8 cellular contexts compared by ENCODE assay signal in the genomic region with DNA sequence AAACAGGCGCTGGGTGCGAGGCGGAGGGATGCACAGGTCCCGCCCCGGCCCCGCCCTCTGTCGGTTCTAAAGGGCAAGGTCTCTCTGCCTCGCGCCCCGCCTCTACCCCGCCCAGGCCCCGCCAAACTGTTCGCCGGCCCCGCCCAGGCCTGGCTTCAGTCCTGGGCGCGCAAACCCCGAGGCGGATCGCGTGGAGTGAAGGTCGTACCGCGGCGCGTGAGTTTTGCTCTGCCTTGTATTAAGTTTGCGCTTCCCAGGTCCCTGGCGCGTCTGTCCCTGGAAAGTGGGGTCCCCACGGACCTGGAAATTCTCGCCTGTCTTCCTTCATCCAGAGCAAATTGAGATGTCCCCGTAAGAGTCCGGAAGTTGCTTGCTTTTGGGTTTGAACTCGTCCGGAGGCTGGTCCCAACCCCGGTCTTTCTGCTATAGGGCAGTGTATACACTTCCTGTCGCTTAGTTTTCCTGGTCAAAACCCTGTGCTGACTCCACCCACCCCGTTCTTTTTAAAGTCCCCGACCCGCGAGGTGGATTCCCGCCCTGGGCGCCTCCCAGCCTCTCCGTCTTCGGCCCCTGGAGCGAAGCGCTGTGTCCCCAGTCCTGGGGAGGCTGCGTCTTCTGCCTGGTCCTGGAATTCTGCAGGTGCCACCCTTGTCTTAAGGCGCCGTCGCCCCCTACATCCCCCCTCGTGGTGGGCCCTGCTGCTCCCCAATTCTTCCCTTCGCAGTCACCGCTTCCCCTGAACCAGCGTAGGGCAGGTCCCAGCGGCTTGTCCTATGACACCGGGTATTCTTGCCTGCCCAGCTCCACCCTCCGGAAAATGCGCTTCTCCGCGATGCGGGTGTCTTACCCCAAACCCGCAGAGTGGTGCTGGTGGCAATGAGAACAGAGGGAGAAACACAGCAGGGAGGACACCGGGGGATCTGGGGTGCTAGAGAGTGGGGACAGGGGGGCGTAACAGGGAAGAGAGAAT. TPM values are rescaled to one million over a fixed set of nuclear protein-coding genes. Genes with fewer than 3 reads are reported as not detected.
DNase-seq lines count a peak whose midpoint lies in the region; ATAC-seq and TF ChIP-seq lines count a peak whose summit lies in the region.

No MANE protein-coding gene starts in this region.

- H3K9me3 Mint-ChIP-seq in activated naive CD8-positive, alpha-beta T cell (ENCODE audit: low read depth): no peaks in the 10 kb centered on the region

- DNase-seq in GM03348 (ENCODE audit: low spot score): peak; percentile 94
- peak; percentile 65 for DNase-seq in RPMI7951 (ENCODE audit: low read depth)
- DNase-seq in cardiac muscle cell (ENCODE audit: low read depth in 1 of 2, low spot score in 1 of 2): peak; percentile 88 to 93
- peak; percentile 42 for DNase-seq in pons (ENCODE audit: low spot score)

- H3K4me1 Mint-ChIP-seq in activated naive CD8-positive, alpha-beta T cell (ENCODE audit: low read depth): peaks cover 32% of the 10 kb centered on the region

- ATAC-seq in HG02571 (IDR thresholded peaks at IDR 0.05; ENCODE audit: unreplicated experiment) (peak; percentile 78), HG03469 (IDR thresholded peaks at IDR 0.05; ENCODE audit: unreplicated experiment) (no peak)

- H3K4me3 ChIP-seq in cardiac muscle cell (peak overlapping the region; percentile 34), thymus (ENCODE audit: low read length) (peak overlapping the region; percentile 71)

- 2% methylated on average over 65 of the region's 65 CpGs for WGBS in thymus

- H3K27me3 ChIP-seq in cardiac muscle cell (no peaks in the 10 kb centered on the region), thymus (ENCODE audit: control insufficient read depth, insufficient read depth) (no peaks in the 10 kb centered on the region)

- H3K4me3 Mint-ChIP-seq in activated naive CD8-positive, alpha-beta T cell: peak overlapping the region; percentile 92

- no peaks in the 10 kb centered on the region for H3K27me3 Mint-ChIP-seq in activated naive CD8-positive, alpha-beta T cell

- H3K27ac ChIP-seq in cardiac muscle cell (peak overlapping the region; percentile 48), thymus (ENCODE audit: low read depth) (peak overlapping the region; percentile 94)

- H3K27ac Mint-ChIP-seq in activated naive CD8-positive, alpha-beta T cell: peak overlapping the region; percentile 92

- no peak for TF ChIP-seq CTCF in cardiac muscle cell (IDR thresholded peaks at IDR 0.05; ENCODE audit: low read depth, low read length)

- no peaks in the 10 kb centered on the region for H3K9me3 ChIP-seq in cardiac muscle cell (ENCODE audit: low read depth)
- H3K9me3 ChIP-seq in thymus (ENCODE audit: control insufficient read depth): no peaks in the 10 kb centered on the region

- no peaks in the 10 kb centered on the region for H3K4me1 ChIP-seq in cardiac muscle cell (ENCODE audit: low read depth)
- peaks cover 5% of the 10 kb centered on the region for H3K4me1 ChIP-seq in thymus (ENCODE audit: control insufficient read depth, insufficient read depth, low read length)

- H3K36me3 ChIP-seq in cardiac muscle cell (no peaks in the 10 kb centered on the region), thymus (ENCODE audit: control insufficient read depth, insufficient read depth) (peaks cover 10% of the 10 kb centered on the region)

- H3K36me3 Mint-ChIP-seq in activated naive CD8-positive, alpha-beta T cell: peaks cover 24% of the 10 kb centered on the region

RNA-seq across cellular contexts. Expression of a gene that starts 8.6 kb away (rescaled TPM):
- total RNA-seq in RPMI7951 (2014; rRNA removed; shearing (Covaris generic)): 9.6 and 13.6 TPM in 2 replicates
- total RNA-seq in cardiac muscle cell: 19.0 and 22.9 TPM in 2 replicates
- polyA plus RNA-seq in cardiac muscle cell: 6.2 and 11.3 TPM in 2 replicates
- polyA plus RNA-seq in thymus: 7.7 TPM

RNA-seq across cellular contexts. Expression of a gene that starts 34.0 kb away (rescaled TPM):
- total RNA-seq in RPMI7951 (2014; rRNA removed; shearing (Covaris generic)): 9.4 TPM in 2 replicates
- 6.3 and 13.5 TPM in 2 replicates for total RNA-seq in cardiac muscle cell
- polyA plus RNA-seq in cardiac muscle cell: 10.8 and 11.0 TPM in 2 replicates
- polyA plus RNA-seq in thymus: 17.7 TPM

Comparison
In these comparisons a context has a peak if more than half of its experiments do, and no peak if none do; other contexts are left out.
1. DNase-seq: peak in every context shown above with its lines; median percentile 94 in GM03348; 90 in cardiac muscle cell; 65 in RPMI7951; 42 in pons.